ENCODE assay signal across 14 cellular contexts in the genomic region with DNA sequence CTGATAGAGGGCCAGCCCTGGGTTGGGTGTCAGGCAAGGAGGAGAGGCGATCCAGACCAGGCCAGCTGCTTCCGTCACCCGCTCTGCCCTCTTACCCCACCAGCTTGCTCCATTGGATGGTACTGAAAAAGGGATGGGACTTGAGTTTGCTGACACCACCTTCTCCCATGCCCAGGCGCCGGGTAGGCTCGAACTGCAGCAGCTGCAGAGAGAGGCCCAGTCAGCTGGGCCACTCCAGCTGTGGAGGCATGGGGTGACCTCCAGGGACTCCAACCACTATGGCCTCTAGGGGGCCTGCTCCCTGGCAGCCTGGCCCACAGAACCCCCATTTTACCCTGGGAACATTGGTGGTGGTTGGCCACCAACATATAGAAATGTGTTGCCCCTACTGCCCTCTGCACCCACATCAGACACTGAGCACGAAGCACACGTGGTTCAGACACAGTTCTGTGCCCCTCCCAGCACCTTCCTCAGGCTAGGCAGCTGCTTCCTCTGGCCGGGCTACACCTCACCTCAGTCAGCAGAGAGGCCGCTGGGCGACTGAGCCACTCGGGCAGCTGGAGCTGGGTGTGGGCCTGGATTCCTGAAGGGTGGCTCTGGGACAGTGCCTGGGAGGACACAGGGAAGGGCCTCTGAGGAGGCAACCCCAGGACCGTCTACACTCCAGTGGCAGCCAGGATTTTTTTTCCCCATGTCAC. TPM values are rescaled to one million over a fixed set of nuclear protein-coding genes. Genes with fewer than 3 reads are reported as not detected.
DNase-seq lines count a peak whose midpoint lies in the region; TF ChIP-seq lines count a peak whose summit lies in the region.
"Had no signal": no experiment of that assay in that cellular context is flagged by ENCODE, and none has a peak within 500 bp of the region (broad histone marks: within the 10 kb centered on the region; RNA-seq: fewer than 3 reads in every experiment).

No MANE protein-coding gene starts in this region.

- no peak overlapping the region for H3K4me2 ChIP-seq in OCI-LY3 (ENCODE audit: low read length)

- DNase-seq in activated T-cell treated with anti-CD3 and anti-CD28 coated beads, Interleukin-2, amount 50 U/mL, for 24 hours = no peak
- DNase-seq in activated T-cell treated with anti-CD3 and anti-CD28 coated beads for 4 hours (no peak), endodermal cell (peak; percentile 64), ureter (ENCODE audit: low spot score) (no peak), NCI-H2171 (lab: John Stamatoyannopoulos, UW) (no peak), OCI-M2 (lab: John Stamatoyannopoulos, UW; ENCODE audit: unreplicated experiment) (no peak)
- DNase-seq: activated effector memory CD4-positive, alpha-beta T cell treated with anti-CD3 and anti-CD28 coated beads, Interleukin-2, amount 50 U/mL, for 16 hours; AML-193 had no signal

- peak overlapping the region; percentile 22 for H3K27ac Mint-ChIP-seq in activated T-cell treated with anti-CD3 and anti-CD28 coated beads, Interleukin-2, amount 50 U/mL, for 24 hours
- H3K27ac Mint-ChIP-seq in endodermal cell = no peak overlapping the region
- H3K27ac Mint-ChIP-seq: stimulated activated naive CD8-positive, alpha-beta T cell treated with anti-CD3 and anti-CD28 coated beads, Interleukin-15, Interleukin-2, amounts not matched to agents 100 ng/mL and 50 ng/mL, for 24 hours; T-helper 2 cell treated with Interferon-gamma antibody and Interleukin-4, amounts not matched to agents 5 μg/mL and 100 μg/mL, for 36 hours had no signal

- H3K4me3 ChIP-seq in OCI-LY3 (ENCODE audit: low read length) = no peak overlapping the region
- no peak overlapping the region for H3K4me3 ChIP-seq in endodermal cell (ENCODE audit: low read length)
- H3K4me3 ChIP-seq in skeletal muscle tissue (ENCODE audit: low read length in 3 of 3) = no peak overlapping the region
- H3K4me3 ChIP-seq: skin epidermis had no signal

- H3K27me3 Mint-ChIP-seq in activated T-cell treated with anti-CD3 and anti-CD28 coated beads, Interleukin-2, amount 50 U/mL, for 24 hours = no peaks in the 10 kb centered on the region
- H3K27me3 Mint-ChIP-seq in endodermal cell (ENCODE audit: insufficient read depth) = no peaks in the 10 kb centered on the region
- H3K27me3 Mint-ChIP-seq: stimulated activated naive CD8-positive, alpha-beta T cell treated with anti-CD3 and anti-CD28 coated beads, Interleukin-15, Interleukin-2, amounts not matched to agents 100 ng/mL and 50 ng/mL, for 24 hours had no signal

- no peaks in the 10 kb centered on the region for H3K9me3 ChIP-seq in OCI-LY3 (ENCODE audit: insufficient read depth, low read length)
- H3K9me3 ChIP-seq in endodermal cell (ENCODE audit: control insufficient read depth, low read length) = no peaks in the 10 kb centered on the region
- H3K9me3 ChIP-seq in skeletal muscle tissue (ENCODE audit: control insufficient read depth in 3 of 3, low read length in 3 of 3) = no peaks in the 10 kb centered on the region

- no peaks in the 10 kb centered on the region for H3K79me2 ChIP-seq in OCI-LY3 (ENCODE audit: low read length)

- H3K27me3 ChIP-seq in OCI-LY3 (ENCODE audit: low read depth, low read length) (no peaks in the 10 kb centered on the region), endodermal cell (ENCODE audit: control insufficient read depth, insufficient read depth, low read length, poor library complexity, severe bottlenecking) (no peaks in the 10 kb centered on the region), skeletal muscle tissue (ENCODE audit: control insufficient read depth in 3 of 3, insufficient read depth in 3 of 3, low read length in 3 of 3) (no peaks in the 10 kb centered on the region)

- H3K4me1 Mint-ChIP-seq in activated T-cell treated with anti-CD3 and anti-CD28 coated beads, Interleukin-2, amount 50 U/mL, for 24 hours (ENCODE audit: low read depth) = peaks cover 8% of the 10 kb centered on the region
- peaks cover 8% of the 10 kb centered on the region for H3K4me1 Mint-ChIP-seq in endodermal cell

- no peak overlapping the region for H2AFZ ChIP-seq in OCI-LY3 (ENCODE audit: low read depth, low read length)

- H3K9me3 Mint-ChIP-seq in activated T-cell treated with anti-CD3 and anti-CD28 coated beads, Interleukin-2, amount 50 U/mL, for 24 hours = no peaks in the 10 kb centered on the region
- no peaks in the 10 kb centered on the region for H3K9me3 Mint-ChIP-seq in endodermal cell
- H3K9me3 Mint-ChIP-seq: stimulated activated naive CD8-positive, alpha-beta T cell treated with anti-CD3 and anti-CD28 coated beads, Interleukin-15, Interleukin-2, amounts not matched to agents 100 ng/mL and 50 ng/mL, for 24 hours; T-helper 2 cell treated with Interferon-gamma antibody and Interleukin-4, amounts not matched to agents 5 μg/mL and 100 μg/mL, for 36 hours had no signal

- H3K36me3 ChIP-seq in OCI-LY3 (replicated peaks; ENCODE audit: low read depth, low read length) = peaks cover 13% of the 10 kb centered on the region
- peaks cover 36% of the 10 kb centered on the region for H3K36me3 ChIP-seq in endodermal cell (ENCODE audit: control insufficient read depth, insufficient read depth, low read length)
- H3K36me3 ChIP-seq in skeletal muscle tissue (ENCODE audit: control insufficient read depth in 3 of 3, insufficient read depth in 3 of 3, low read length in 3 of 3) = peaks cover 16 to 22% (median 19%) of the 10 kb centered on the region in 3 donors

- H3K27ac ChIP-seq in OCI-LY3 (ENCODE audit: low read length) = no peak overlapping the region
- no peak overlapping the region for H3K27ac ChIP-seq in endodermal cell (ENCODE audit: low read depth, low read length)
- no peak overlapping the region for H3K27ac ChIP-seq in skeletal muscle tissue (ENCODE audit: low read depth, low read length)

- no peak overlapping the region for H3K4me3 Mint-ChIP-seq in activated T-cell treated with anti-CD3 and anti-CD28 coated beads, Interleukin-2, amount 50 U/mL, for 24 hours
- H3K4me3 Mint-ChIP-seq in endodermal cell = no peak overlapping the region
- H3K4me3 Mint-ChIP-seq: stimulated activated naive CD8-positive, alpha-beta T cell treated with anti-CD3 and anti-CD28 coated beads, Interleukin-15, Interleukin-2, amounts not matched to agents 100 ng/mL and 50 ng/mL, for 24 hours; T-helper 2 cell treated with Interferon-gamma antibody and Interleukin-4, amounts not matched to agents 5 μg/mL and 100 μg/mL, for 36 hours had no signal

- WGBS in endodermal cell (ENCODE audit: insufficient coverage in 1 of 2, insufficient read length in 1 of 2), 2 experiments = 94 to 100% methylated on average over 3 to 13 of the region's 13 CpGs

- H3K36me3 Mint-ChIP-seq in activated T-cell treated with anti-CD3 and anti-CD28 coated beads, Interleukin-2, amount 50 U/mL, for 24 hours (ENCODE audit: low read depth) = peaks cover 52% of the 10 kb centered on the region
- H3K36me3 Mint-ChIP-seq in endodermal cell (ENCODE audit: low read depth) = peaks cover 23% of the 10 kb centered on the region

- H3K4me1 ChIP-seq in OCI-LY3 (ENCODE audit: low read length) (peaks cover 22% of the 10 kb centered on the region), endodermal cell (ENCODE audit: control insufficient read depth, insufficient read depth, low read length) (no peaks in the 10 kb centered on the region), skeletal muscle tissue (ENCODE audit: control insufficient read depth in 3 of 3, insufficient read depth in 3 of 3, low read length in 3 of 3) (peaks cover 30 to 39% (median 31%) of the 10 kb centered on the region in 3 donors)

- no peaks in the 10 kb centered on the region for H4K20me1 ChIP-seq in OCI-LY3 (ENCODE audit: insufficient read depth, low read length)

- H3K9ac ChIP-seq in OCI-LY3 (ENCODE audit: low read length) = no peak overlapping the region
- H3K9ac ChIP-seq in endodermal cell (ENCODE audit: extremely low read depth, low read length, poor library complexity, severe bottlenecking) = no peak overlapping the region
- peak overlapping the region in 2 of 3 donors; percentile 5 to 60 for H3K9ac ChIP-seq in skeletal muscle tissue (ENCODE audit: low read depth in 1 of 3, low read length in 3 of 3)

- TF ChIP-seq CTCF in OCI-LY3 (IDR thresholded peaks at IDR 0.05; ENCODE audit: low read depth, low read length) (peak; percentile 23; the same call in 1 of the 2 replicates), endodermal cell (conservative IDR thresholded peaks at IDR 0.05) (peak; percentile 68)

RNA-seq across cellular contexts. Expression of gene RPS6KL1, which starts 16.0 kb away (rescaled TPM):
- total RNA-seq in endodermal cell (10 to 100 TPM in 1 of 2 donors, 1 to 10 TPM in 1; 4.4 to 10.4 TPM), skeletal muscle tissue (3.1 TPM), ureter (10.7 TPM)
- 9.9 TPM for polyA plus RNA-seq in endodermal cell (2013, experiment 1 of 2)
- polyA plus RNA-seq in endodermal cell (2013, experiment 2 of 2) = 8.9 TPM

RNA-seq across cellular contexts. Expression of gene DLST, which starts 25.4 kb away (rescaled TPM):
- total RNA-seq in endodermal cell = 100 to 1,000 TPM; 119 to 126 TPM
- polyA plus RNA-seq in endodermal cell (2013, experiment 1 of 2) = 84.7 TPM
- polyA plus RNA-seq in endodermal cell (2013, experiment 2 of 2) = 76.8 TPM
- total RNA-seq in skeletal muscle tissue = 38.1 TPM
- 81.3 TPM for total RNA-seq in ureter

RNA-seq across cellular contexts. Expression of gene PROX2, which starts 31.1 kb away (rescaled TPM):
- total RNA-seq in endodermal cell (not detected), skeletal muscle tissue (not detected), ureter (0.13 TPM)
- polyA plus RNA-seq in endodermal cell (2013, experiment 1 of 2) = not detected
- polyA plus RNA-seq in endodermal cell (2013, experiment 2 of 2) = not detected
- total RNA-seq: liver had no signal

RNA-seq across cellular contexts. Expression of gene PGF, which starts 48.3 kb away (rescaled TPM):
- 1 to 10 TPM; 5.0 to 7.6 TPM for total RNA-seq in endodermal cell
- 6.4 TPM for polyA plus RNA-seq in endodermal cell (2013, experiment 1 of 2)
- 6.2 TPM for polyA plus RNA-seq in endodermal cell (2013, experiment 2 of 2)
- total RNA-seq in skeletal muscle tissue = 8.9 TPM
- total RNA-seq in ureter = 4.4 TPM

Comparison
In these comparisons a context has a peak if more than half of its experiments do, and no peak if none do; other contexts are left out.
1. H3K9ac ChIP-seq: peak in skeletal muscle tissue (2 of 3); none in OCI-LY3 (single experiment) and endodermal cell (single experiment).